ENCODE assay signal across 1 cellular context in genomic region chr4:121863787-121864186, GRCh38.
TF ChIP-seq lines count a peak whose summit lies in the region.

No MANE protein-coding gene starts in this region.

TF ChIP-seq in GM23338, 12 proteins besides CTCF, POLR2A, EP300 and RAD21:
- TF ChIP-seq ZNF462 (CRISPR knock-in tag; IDR thresholded peaks at IDR 0.05) (no peak), ETS1 (IDR thresholded peaks at IDR 0.05) (no peak), EZH2 (IDR thresholded peaks at IDR 0.05; ENCODE audit: low read depth, unreplicated experiment) (no peak), REST (IDR thresholded peaks at IDR 0.05; ENCODE audit: unreplicated experiment) (no peak), NANOG (IDR thresholded peaks at IDR 0.05; ENCODE audit: borderline replicate concordance) (no peak), ZNF331 (CRISPR knock-in tag; IDR thresholded peaks at IDR 0.05; ENCODE audit: low read depth) (no peak), ZNF114 (CRISPR knock-in tag; IDR thresholded peaks at IDR 0.05) (no peak), STAT1 (IDR thresholded peaks at IDR 0.05; ENCODE audit: unreplicated experiment) (no peak), CREB1 (CRISPR knock-in tag; IDR thresholded peaks at IDR 0.05; ENCODE audit: low read depth) (no peak)
